8 cellular contexts compared by ENCODE assay signal in the genomic region with DNA sequence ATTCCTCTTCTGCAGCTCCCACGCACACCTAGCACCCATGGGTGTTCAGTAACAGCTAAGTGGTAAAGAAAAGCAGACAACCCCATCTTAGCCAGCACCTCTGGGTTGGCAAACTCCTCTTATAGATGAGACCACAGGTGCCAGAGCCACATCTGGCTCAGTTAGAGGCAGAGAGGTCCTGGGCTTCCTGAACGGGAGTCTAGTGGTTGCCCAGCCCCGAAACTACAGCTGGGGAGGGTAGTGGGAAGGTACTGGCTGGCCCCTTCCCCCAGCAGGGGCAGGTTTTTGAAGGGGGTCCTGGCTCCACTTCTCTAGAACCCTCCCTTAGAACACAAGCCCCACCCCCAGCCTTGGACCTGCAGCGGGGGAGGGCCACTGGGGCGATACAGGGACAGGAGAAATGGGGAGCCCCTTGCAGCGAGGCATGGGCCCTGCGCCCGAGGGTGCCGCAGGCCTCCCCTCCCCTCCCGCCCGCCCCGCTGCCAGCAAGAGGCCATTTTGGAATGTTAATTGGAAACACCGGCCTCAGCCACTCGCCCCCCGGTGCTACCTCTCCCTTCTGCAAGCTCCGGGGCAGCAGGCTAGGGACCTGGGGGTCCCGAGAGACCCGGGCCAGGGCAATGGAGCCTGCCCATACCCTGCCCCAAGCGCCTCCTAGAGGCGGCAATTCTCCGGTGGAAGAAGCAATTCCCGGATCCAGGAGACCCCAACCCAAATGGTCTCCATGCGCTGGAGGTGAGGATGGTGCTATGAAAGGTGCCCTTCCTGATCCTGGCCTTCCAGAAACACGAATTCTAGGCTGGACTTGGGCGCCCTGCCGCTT. TPM values are rescaled to one million over a fixed set of nuclear protein-coding genes. Genes with fewer than 3 reads are reported as not detected.
DNase-seq lines count a peak whose midpoint lies in the region; ATAC-seq and TF ChIP-seq lines count a peak whose summit lies in the region.

No MANE protein-coding gene starts in this region.

- no peak for ATAC-seq in GM21786 (IDR thresholded peaks at IDR 0.05; ENCODE audit: unreplicated experiment)

- H3K27ac ChIP-seq in esophagus squamous epithelium = peak overlapping the region; percentile 94 to 98 (median 96)

- H3K9me3 ChIP-seq in esophagus squamous epithelium = no peaks in the 10 kb centered on the region

- WGBS in esophagus squamous epithelium, 2 donors = 13% methylated on average over 3 of the region's 26 CpGs; no CpG with 5 or more reads in 1 of the 2 donors

- peaks cover 54 to 90% (median 59%) of the 10 kb centered on the region in 3 donors for H3K4me1 ChIP-seq in esophagus squamous epithelium

- H3K27ac Mint-ChIP-seq in progenitor cell of endocrine pancreas = peak overlapping the region; percentile 56

- H3K27me3 Mint-ChIP-seq in progenitor cell of endocrine pancreas = peaks cover 9% of the 10 kb centered on the region

- H3K36me3 Mint-ChIP-seq in progenitor cell of endocrine pancreas (ENCODE audit: insufficient read depth) = peaks cover 6% of the 10 kb centered on the region

- H3K9me3 Mint-ChIP-seq in progenitor cell of endocrine pancreas (ENCODE audit: low read depth) = no peaks in the 10 kb centered on the region

- H3K4me3 Mint-ChIP-seq in progenitor cell of endocrine pancreas (ENCODE audit: low read depth) = peak overlapping the region; percentile 81

- H3K27me3 ChIP-seq in esophagus squamous epithelium = no peaks in the 10 kb centered on the region

- peaks cover 7% of the 10 kb centered on the region for H3K4me1 Mint-ChIP-seq in progenitor cell of endocrine pancreas (ENCODE audit: low read depth)

- DNase-seq in NCI-H82 (lab: John Stamatoyannopoulos, UW) (peak; percentile 29), NCI-H82 treated with DMSO at 0.1 percent for 48 hours (lab: John Stamatoyannopoulos, UW; ENCODE audit: unreplicated experiment) (no peak), esophagus squamous epithelium (lab: John Stamatoyannopoulos, UW) (no peak), progenitor cell of endocrine pancreas (ENCODE audit: low spot score, unreplicated experiment) (no peak), NCI-H1694 (lab: John Stamatoyannopoulos, UW) (no peak), NCI-H446 treated with DMSO at 0.1 percent for 48 hours (lab: John Stamatoyannopoulos, UW) (no peak)
- peak; percentile 19 to 34 for DNase-seq in activated CD4-positive, alpha-beta T cell treated with anti-CD3 and anti-CD28 coated beads, Interleukin-2, amount 50 U/mL, for 48 hours

- H3K36me3 ChIP-seq in esophagus squamous epithelium = peaks cover 17 to 42% (median 32%) of the 10 kb centered on the region in 3 donors

- peak overlapping the region; percentile 82 to 92 (median 83) for H3K4me3 ChIP-seq in esophagus squamous epithelium

- TF ChIP-seq POLR2A in esophagus squamous epithelium (IDR thresholded peaks at IDR 0.05) = no peak

- TF ChIP-seq CTCF in esophagus squamous epithelium (IDR thresholded peaks at IDR 0.05) (peak in 1 of 6 experiments; percentile 13), progenitor cell of endocrine pancreas (IDR thresholded peaks at IDR 0.05; ENCODE audit: unreplicated experiment) (peak; percentile 46)

- intact Hi-C loops in esophagus squamous epithelium (cut with DNase I) = loop anchor here (5.0 to 10.0 kb wide), 2 partner anchors 53 to 70 kb away; no protein-coding TSS in a partner anchor

RNA-seq across cellular contexts. Expression of a gene that starts 1.5 kb away (rescaled TPM):
- 100 to 1,000 TPM in 1 of 4 donors, 10 to 100 TPM in 3; 49.3 to 105 (median 62.1) TPM for total RNA-seq in esophagus squamous epithelium
- 10.1 and 10.3 TPM in 2 replicates for total RNA-seq in progenitor cell of endocrine pancreas

RNA-seq across cellular contexts. Expression of a gene that starts 59.2 kb away (rescaled TPM):
- total RNA-seq in esophagus squamous epithelium (1,000 to 10,000 TPM; 1,191 to 2,826 (median 1,725) TPM), progenitor cell of endocrine pancreas (1,205 and 1,236 TPM in 2 replicates)

Comparison
In these comparisons a context has a peak if more than half of its experiments do, and no peak if none do; other contexts are left out.
1. DNase-seq: peak in NCI-H82 (single experiment) and activated CD4-positive, alpha-beta T cell treated with anti-CD3 and anti-CD28 coated beads, Interleukin-2, amount 50 U/mL, for 48 hours (2 of 2); none in NCI-H82 treated with DMSO at 0.1 percent for 48 hours (single experiment), esophagus squamous epithelium (single experiment), progenitor cell of endocrine pancreas (single experiment), NCI-H1694 (single experiment) and NCI-H446 treated with DMSO at 0.1 percent for 48 hours (single experiment).